In genomic region chr12:5295151-5295550, GRCh38 we compare ENCODE assay signal across 21 cellular contexts.
DNase-seq lines count a peak whose midpoint lies in the region; ATAC-seq, FAIRE-seq and TF ChIP-seq lines count a peak whose summit lies in the region.
"Had no signal": no experiment of that assay in that cellular context is flagged by ENCODE, and none has a peak within 500 bp of the region (broad histone marks: within the 10 kb centered on the region; RNA-seq: fewer than 3 reads in every experiment).

No MANE protein-coding gene starts in this region.

- no peak overlapping the region for H3K4me3 Mint-ChIP-seq in Calu3 (ENCODE audit: low read depth, unreplicated experiment)
- H3K4me3 Mint-ChIP-seq: CD4-positive, alpha-beta memory T cell had no signal

- H3K4me1 ChIP-seq in pancreas = no peaks in the 10 kb centered on the region
- no peaks in the 10 kb centered on the region for H3K4me1 ChIP-seq in transverse colon
- no peaks in the 10 kb centered on the region for H3K4me1 ChIP-seq in suprapubic skin
- H3K4me1 ChIP-seq: BLaER1 treated with 17β-estradiol and CSF1 and Interleukin-3, amounts not matched to agents 10 nM and 100 nM had no signal

- no TSS peak for BruUV-seq in Calu3 (replicated peaks; lab: Mats Ljungman, UMichigan)

- H3K27me3 ChIP-seq in pancreas (no peaks in the 10 kb centered on the region), transverse colon (no peaks in the 10 kb centered on the region), suprapubic skin (peaks cover 13% of the 10 kb centered on the region)
- H3K27me3 ChIP-seq: BLaER1 treated with 17β-estradiol and CSF1 and Interleukin-3, amounts not matched to agents 10 nM and 100 nM; SJCRH30 had no signal

- CTCF ChIA-PET in Calu3 (lab: Charles Lee) = no interaction called here

- intact Hi-C loops in pancreas (cut with DNase I) = no loop called here
- intact Hi-C loops in transverse colon (cut with DNase I; ENCODE audit: low total_unique reads) = no loop called here
- intact Hi-C loops in Calu3 (cut with micrococcal nuclease; ENCODE audit: unreplicated experiment) = no loop called here

- DNase-seq in EL = peak; percentile 34
- peak; percentile 25 for DNase-seq in LHCN-M2 (ENCODE audit: low read depth)
- no peak for DNase-seq in pancreas
- no peak for DNase-seq in transverse colon
- no peak for DNase-seq in Calu3
- DNase-seq in suprapubic skin (ENCODE audit: low spot score in 2 of 2) = no peak
- DNase-seq: Caco-2; CD4-positive, alpha-beta memory T cell; DND-41; GF-D8; H7; Kasumi-1; NCI-H1092; NCI-H1436; NCI-H187 treated with DMSO at 0.1 percent for 48 hours; NCI-H2107; NCI-H748 treated with DMSO at 0.1 percent for 48 hours had no signal

- peaks cover 24% of the 10 kb centered on the region for H3K9me3 Mint-ChIP-seq in Calu3 (ENCODE audit: low read depth, unreplicated experiment)

- no peaks in the 10 kb centered on the region for H3K27me3 Mint-ChIP-seq in Calu3 (ENCODE audit: unreplicated experiment)

- no peak for TF ChIP-seq POLR2A in transverse colon (IDR thresholded peaks at IDR 0.05)
- no peak for TF ChIP-seq POLR2A in suprapubic skin (IDR thresholded peaks at IDR 0.05)

- TF ChIP-seq CTCF in pancreas (IDR thresholded peaks at IDR 0.05) (no peak), transverse colon (IDR thresholded peaks at IDR 0.05) (no peak), Calu3 (IDR thresholded peaks at IDR 0.05; ENCODE audit: unreplicated experiment) (no peak), suprapubic skin (IDR thresholded peaks at IDR 0.05) (no peak)

- no peaks in the 10 kb centered on the region for H3K9me3 ChIP-seq in pancreas
- H3K9me3 ChIP-seq in transverse colon = no peaks in the 10 kb centered on the region
- H3K9me3 ChIP-seq in suprapubic skin = no peaks in the 10 kb centered on the region
- H3K9me3 ChIP-seq: BLaER1 treated with 17β-estradiol and CSF1 and Interleukin-3, amounts not matched to agents 10 nM and 100 nM; SJCRH30 had no signal

- H3K27ac ChIP-seq in pancreas (no peak overlapping the region), transverse colon (no peak overlapping the region), suprapubic skin (no peak overlapping the region)
- H3K27ac ChIP-seq: BLaER1 treated with 17β-estradiol and CSF1 and Interleukin-3, amounts not matched to agents 10 nM and 100 nM; SJCRH30 had no signal

- FAIRE-seq in colon (lab: Jason Lieb, UNC) (peak; percentile 91), pancreas (lab: Jason Lieb, UNC) (peak; percentile 91)

- H3K4me3 ChIP-seq in pancreas (no peak overlapping the region), transverse colon (no peak overlapping the region), suprapubic skin (no peak overlapping the region)
- H3K4me3 ChIP-seq: BLaER1 treated with 17β-estradiol and CSF1 and Interleukin-3, amounts not matched to agents 10 nM and 100 nM; SJCRH30 had no signal

- no peak overlapping the region for H3K27ac Mint-ChIP-seq in Calu3 (ENCODE audit: unreplicated experiment)
- H3K27ac Mint-ChIP-seq: CD4-positive, alpha-beta memory T cell had no signal

- in situ Hi-C loops in transverse colon (cut with MboI; ENCODE audit: low pct_ligation_motif_present in 1 of 4, low pct_unique_long_range_greater_than_20kb in 1 of 4, low sequenced_read_pairs in 3 of 4) = no loop called here

- ATAC-seq in pancreas = no peak
- ATAC-seq: Panc1 had no signal

- H3K4me1 Mint-ChIP-seq in Calu3 (ENCODE audit: low read depth, unreplicated experiment) = no peaks in the 10 kb centered on the region
- H3K4me1 Mint-ChIP-seq: CD4-positive, alpha-beta memory T cell had no signal

- H3K36me3 Mint-ChIP-seq in Calu3 (ENCODE audit: insufficient read depth, unreplicated experiment) = no peaks in the 10 kb centered on the region
- H3K36me3 Mint-ChIP-seq: CD4-positive, alpha-beta memory T cell had no signal

- TF ChIP-seq EP300 in transverse colon (IDR thresholded peaks at IDR 0.05; ENCODE audit: low read depth) = no peak
- TF ChIP-seq EP300 in suprapubic skin (IDR thresholded peaks at IDR 0.05) = no peak

- WGBS in pancreas, 2 donors = 79 to 94% methylated on average over 3 of the region's 3 CpGs
- 86 to 90% methylated on average over 3 of the region's 3 CpGs for WGBS in transverse colon (ENCODE audit: low coverage in 1 of 2), 2 donors
- WGBS in suprapubic skin = 49% methylated on average over 3 of the region's 3 CpGs

- H3K36me3 ChIP-seq in pancreas = no peaks in the 10 kb centered on the region
- H3K36me3 ChIP-seq in transverse colon = no peaks in the 10 kb centered on the region
- H3K36me3 ChIP-seq in suprapubic skin = no peaks in the 10 kb centered on the region
- H3K36me3 ChIP-seq: BLaER1 treated with 17β-estradiol and CSF1 and Interleukin-3, amounts not matched to agents 10 nM and 100 nM; SJCRH30 had no signal

Comparison
In these comparisons a context has a peak if more than half of its experiments do, and no peak if none do; other contexts are left out.
1. DNase-seq: peak in EL (single experiment) and LHCN-M2 (single experiment); none in pancreas (0 of 6), transverse colon (single experiment), Calu3 (single experiment) and suprapubic skin (0 of 2).